In the genomic region with DNA sequence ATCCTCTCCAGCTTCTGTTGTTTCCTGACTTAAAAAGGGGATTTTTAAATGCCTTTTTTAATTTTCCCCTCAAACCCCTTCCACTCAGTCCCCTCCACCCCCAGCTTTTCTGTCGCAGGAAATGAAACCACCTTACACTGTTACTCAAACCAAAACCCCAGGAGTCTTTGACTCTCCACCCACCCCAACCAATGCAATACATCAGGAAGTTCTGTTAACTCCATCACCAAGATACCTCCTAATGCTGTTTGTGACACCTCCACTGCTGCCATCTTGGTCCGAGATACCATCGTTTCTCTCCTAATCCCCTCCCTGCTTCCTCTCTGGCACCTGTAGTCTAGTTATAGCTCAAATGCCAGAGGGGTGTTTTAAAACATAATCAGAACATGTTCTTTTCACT, we compare ENCODE assay signal across 9 cellular contexts. TPM values are rescaled to one million over a fixed set of nuclear protein-coding genes. Genes with fewer than 3 reads are reported as not detected.
DNase-seq lines count a peak whose midpoint lies in the region; ATAC-seq and TF ChIP-seq lines count a peak whose summit lies in the region.
"Had no signal": no experiment of that assay in that cellular context is flagged by ENCODE, and none has a peak within 500 bp of the region (broad histone marks: within the 10 kb centered on the region; RNA-seq: fewer than 3 reads in every experiment).

No MANE protein-coding gene starts in this region.

- H3F3A ChIP-seq in GM23248 (ENCODE audit: insufficient read depth): peaks cover 7% of the 10 kb centered on the region; the same call in 1 of the 2 replicates

- H3K4me1 ChIP-seq in GM23248 (ENCODE audit: insufficient read depth): peaks cover 15% of the 10 kb centered on the region

- no peaks in the 10 kb centered on the region for H3K27me3 Mint-ChIP-seq in activated naive CD8-positive, alpha-beta T cell treated with anti-CD3 and anti-CD28 coated beads, Interleukin-2, amount 10 ng/mL, durations not matched to agents 7 days and 5 days

- H3K9me2 ChIP-seq in GM23248 (ENCODE audit: insufficient read depth): no peaks in the 10 kb centered on the region

- TF ChIP-seq CTCF in GM13976 (IDR thresholded peaks at IDR 0.05; ENCODE audit: borderline replicate concordance, control extremely low read depth, extremely low read depth, insufficient read depth, missing control alignments): no peak

- no peak overlapping the region for H3K9ac ChIP-seq in GM23248

- peaks cover 26% of the 10 kb centered on the region for H3K36me3 Mint-ChIP-seq in activated naive CD8-positive, alpha-beta T cell treated with anti-CD3 and anti-CD28 coated beads, Interleukin-2, amount 10 ng/mL, durations not matched to agents 7 days and 5 days

- H3K36me3 ChIP-seq in GM23248 (ENCODE audit: low read depth): no peaks in the 10 kb centered on the region

- DNase-seq in GM13976 (ENCODE audit: low spot score) (peak; percentile 65), hippocampal formation (lab: John Stamatoyannopoulos, UW) (no peak), cerebellar nuclear complex (lab: John Stamatoyannopoulos, UW) (no peak), GM23248 (no peak)
- no peak for DNase-seq in activated naive CD8-positive, alpha-beta T cell treated with anti-CD3 and anti-CD28 coated beads, Interleukin-2, amount 10 ng/mL, durations not matched to agents 7 days and 5 days
- DNase-seq: SHP77 had no signal

- peak overlapping the region; percentile 54 for H3K4me3 Mint-ChIP-seq in activated naive CD8-positive, alpha-beta T cell treated with anti-CD3 and anti-CD28 coated beads, Interleukin-2, amount 10 ng/mL, durations not matched to agents 7 days and 5 days

- no peak overlapping the region for H3K4me3 ChIP-seq in GM23248

- H3K79me2 ChIP-seq in GM23248 (ENCODE audit: insufficient read depth): no peaks in the 10 kb centered on the region

- POLR2A ChIA-PET in activated naive CD8-positive, alpha-beta T cell treated with anti-CD3 and anti-CD28 coated beads, Interleukin-2, amount 10 ng/mL, durations not matched to agents 7 days and 5 days (lab: Charles Lee): interaction anchor here (1.0 kb wide), 1 partner anchor 26 kb away, joined by 3 read pairs; no protein-coding TSS in a partner anchor

- in situ Hi-C loops in GM13976 (cut with MboI; ENCODE audit: low sequenced_read_pairs, unreplicated experiment): no loop called here
- in situ Hi-C loops in GM23248 (cut with MboI): no loop called here

- H3K9me3 Mint-ChIP-seq in activated naive CD8-positive, alpha-beta T cell treated with anti-CD3 and anti-CD28 coated beads, Interleukin-2, amount 10 ng/mL, durations not matched to agents 7 days and 5 days: peaks cover 13% of the 10 kb centered on the region

- WGBS in GM23248 (ENCODE audit: low coverage in 1 of 2, low lambda C conversion rate in 2 of 2, missing lambda C conversion rate in 2 of 2), 2 experiments: 66 to 73% methylated on average over 3 of the region's 3 CpGs

- peaks cover 16% of the 10 kb centered on the region for H3K4me1 Mint-ChIP-seq in activated naive CD8-positive, alpha-beta T cell treated with anti-CD3 and anti-CD28 coated beads, Interleukin-2, amount 10 ng/mL, durations not matched to agents 7 days and 5 days

- H3K27me3 ChIP-seq in GM23248 (replicated peaks; ENCODE audit: insufficient read depth): no peaks in the 10 kb centered on the region; the same call in 1 of the 2 replicates

- H4K20me1 ChIP-seq in GM23248 (ENCODE audit: insufficient read depth): no peaks in the 10 kb centered on the region

- H3K4me2 ChIP-seq in GM23248 (ENCODE audit: unreplicated experiment): no peak overlapping the region

- H3K27ac Mint-ChIP-seq in activated naive CD8-positive, alpha-beta T cell treated with anti-CD3 and anti-CD28 coated beads, Interleukin-2, amount 10 ng/mL, durations not matched to agents 7 days and 5 days: peak overlapping the region; percentile 85

- no peaks in the 10 kb centered on the region for H3K9me3 ChIP-seq in GM23248 (ENCODE audit: low read depth)

- H3K27ac ChIP-seq in GM23248: no peak overlapping the region

- ATAC-seq in GM19468 (IDR thresholded peaks at IDR 0.05; ENCODE audit: extremely low read depth, unreplicated experiment): peak; percentile 68
- ATAC-seq in HG03196 (IDR thresholded peaks at IDR 0.05; ENCODE audit: unreplicated experiment): peak; percentile 87
- ATAC-seq in activated naive CD8-positive, alpha-beta T cell treated with anti-CD3 and anti-CD28 coated beads, Interleukin-2, amount 10 ng/mL, durations not matched to agents 7 days and 5 days (ENCODE audit: low read depth): peak; percentile 97
- no peak for ATAC-seq in HG03571 (IDR thresholded peaks at IDR 0.05; ENCODE audit: unreplicated experiment)

- no peak overlapping the region for H2AFZ ChIP-seq in GM23248

RNA-seq across cellular contexts. Expression of a gene that starts 25.4 kb away (rescaled TPM):
- total RNA-seq in activated naive CD8-positive, alpha-beta T cell treated with anti-CD3 and anti-CD28 coated beads, Interleukin-2, amount 10 ng/mL, durations not matched to agents 7 days and 5 days: 1 to 10 TPM; 1.2 to 1.6 TPM
- 8.5 and 13.7 TPM in 2 replicates for total RNA-seq in GM23248 (2014; rRNA removed; shearing (Covaris generic))
- polyA plus RNA-seq in GM23248 (2016; fragmentation: Nextera tagmentation; extraction: Ambion mirVana): 21.0 and 22.5 TPM in 2 replicates
